In the genomic region with DNA sequence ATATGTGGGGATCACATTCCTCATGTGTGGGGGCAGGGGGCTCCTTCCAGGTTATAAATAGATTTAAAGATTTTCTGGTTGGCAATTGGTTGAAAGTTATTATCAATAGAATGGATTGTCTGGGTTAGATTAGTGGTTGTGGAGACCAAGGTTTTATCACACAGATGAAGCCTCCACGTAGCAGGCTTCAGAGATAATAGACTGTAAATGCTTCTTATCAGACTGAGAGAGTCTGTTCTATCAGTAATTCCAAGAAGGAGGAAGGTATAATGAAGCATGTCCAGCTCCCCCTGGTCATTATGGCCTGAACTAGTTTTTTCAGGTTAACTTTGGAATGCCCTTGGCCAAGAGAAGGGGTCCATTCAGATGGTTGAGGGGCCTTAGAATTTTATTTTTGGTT, we compare ENCODE assay signal across 34 cellular contexts.
"Had no signal": no experiment of that assay in that cellular context is flagged by ENCODE, and none has a peak within 500 bp of the region (broad histone marks: within the 10 kb centered on the region; RNA-seq: fewer than 3 reads in every experiment).

No MANE protein-coding gene starts in this region.

- H3K4me2 ChIP-seq: KMS-11 had no signal

- H3K36me3 ChIP-seq: MG63 had no signal

- H3K27me3 ChIP-seq: MG63 had no signal

- H3K27ac ChIP-seq: KMS-11 had no signal

- DNase-seq: Karpas-422, MG63, MM.1S, MV-4-11, NCI-H1048, NCI-H1092, NCI-H1092 treated with DMSO at 0.1 percent for 48 hours, NCI-H1105, NCI-H1105 treated with DMSO at 0.1 percent for 48 hours, NCI-H1417, NCI-H1417 treated with DMSO at 0.1 percent for 48 hours, NCI-H1436, NCI-H1436 treated with DMSO at 0.1 percent for 48 hours, NCI-H146, NCI-H1694, NCI-H1694 treated with DMSO at 0.1 percent for 48 hours, NCI-H187, NCI-H187 treated with DMSO at 0.1 percent for 48 hours, NCI-H1930, NCI-H2029, NCI-H2029 treated with DMSO at 0.1 percent for 48 hours, NCI-H2081, NCI-H2081 treated with DMSO at 0.1 percent for 48 hours, NCI-H2107, NCI-H2171, NCI-H2171 treated with DMSO at 0.1 percent for 48 hours, NCI-H2227 treated with DMSO at 0.1 percent for 48 hours, NCI-H226, NCI-H345, NCI-H446, NCI-H446 treated with DMSO at 0.1 percent for 48 hours, NCI-H510A, NCI-H510A treated with DMSO at 0.1 percent for 48 hours had no signal

- H3K9me3 ChIP-seq: MG63 had no signal

- H3K9ac ChIP-seq: KMS-11 had no signal

- H3K4me3 ChIP-seq: MG63 had no signal
